Comparison of ENCODE assay signal across 36 cellular contexts in genomic region chr19:47673426-47673825, GRCh38. TPM values are rescaled to one million over a fixed set of nuclear protein-coding genes. Genes with fewer than 3 reads are reported as not detected.
"Had no signal": no experiment of that assay in that cellular context is flagged by ENCODE, and none has a peak within 500 bp of the region (broad histone marks: within the 10 kb centered on the region; RNA-seq: fewer than 3 reads in every experiment).

No MANE protein-coding gene starts in this region.

- H3K27ac Mint-ChIP-seq: activated naive CD4-positive, alpha-beta T cell treated with anti-CD3 and anti-CD28 coated beads, Interleukin-2, amount 10 ng/mL, durations not matched to agents 7 days and 5 days; activated naive CD8-positive, alpha-beta T cell treated with anti-CD3 and anti-CD28 coated beads for 36 hours; activated T-helper 1 cell treated with anti-CD3 and anti-CD28 coated beads, Interleukin-12 subunit alpha, Interleukin-12 subunit beta, Interleukin-2, Interleukin-4 antibody, amounts not matched to agents 30 ng/mL and 10 ng/mL and 1 ng/mL, durations not matched to agents 14 hours and 24 hours and 36 hours had no signal

- DNase-seq: activated CD4-positive, alpha-beta memory T cell treated with anti-CD3 and anti-CD28 coated beads, Interleukin-2, amount 10 ng/mL, durations not matched to agents 7 days and 5 days; activated CD4-positive, alpha-beta T cell treated with anti-CD3 and anti-CD28 coated beads for 1 hour; activated CD4-positive, alpha-beta T cell treated with anti-CD3 and anti-CD28 coated beads for 48 hours; activated CD4-positive, CD25-positive, alpha-beta regulatory T cell; activated CD8-positive, alpha-beta memory T cell treated with anti-CD3 and anti-CD28 coated beads, Interleukin-2, amount 50 U/mL, for 4 hours; activated effector memory CD4-positive, alpha-beta T cell treated with Interleukin-2 at 50 U/mL for 16 hours; activated naive CD4-positive, alpha-beta T cell treated with anti-CD3 and anti-CD28 coated beads, Interleukin-2, amount 10 ng/mL, durations not matched to agents 7 days and 5 days; activated naive CD8-positive, alpha-beta T cell treated with anti-CD3 and anti-CD28 coated beads for 36 hours; activated T-cell treated with anti-CD3 and anti-CD28 coated beads for 4 hours; activated T-cell treated with anti-CD3 and anti-CD28 coated beads, Interleukin-2, amount 50 U/mL, for 4 hours; amygdala; cerebellar nuclear complex; Karpas-422; KBM-7; MG63; NCI-H1048; NCI-H1105 treated with DMSO at 0.1 percent for 48 hours; NCI-H1436; NCI-H1694 treated with DMSO at 0.1 percent for 48 hours; NCI-H2029; NCI-H345; NCI-H510A; NCI-H526; NCI-H748 treated with DMSO at 0.1 percent for 48 hours; NK-92 treated with Interleukin-12 subunit alpha and Interleukin-12 subunit beta, amount 100 ng/mL, for 24 hours; PC-3; Peyer's patch; RPMI8226; SHP77 treated with DMSO at 0.1 percent for 48 hours; SK-N-SH; T-helper 2 cell; T-helper 9 cell; WERI-Rb-1 had no signal

- H3K4me1 ChIP-seq: ascending aorta, Peyer's patch had no signal

- H3K4me3 Mint-ChIP-seq: activated CD4-positive, alpha-beta memory T cell treated with anti-CD3 and anti-CD28 coated beads, Interleukin-2, amount 10 ng/mL, durations not matched to agents 7 days and 5 days; activated naive CD4-positive, alpha-beta T cell treated with anti-CD3 and anti-CD28 coated beads, Interleukin-2, amount 10 ng/mL, durations not matched to agents 7 days and 5 days; activated naive CD8-positive, alpha-beta T cell treated with anti-CD3 and anti-CD28 coated beads for 36 hours; activated T-cell treated with anti-CD3 and anti-CD28 coated beads, Interleukin-2, amount 50 U/mL, for 4 hours; activated T-helper 1 cell treated with anti-CD3 and anti-CD28 coated beads, Interleukin-12 subunit alpha, Interleukin-12 subunit beta, Interleukin-2, Interleukin-4 antibody, amounts not matched to agents 30 ng/mL and 10 ng/mL and 1 ng/mL, durations not matched to agents 14 hours and 24 hours and 36 hours had no signal

- H3K27ac ChIP-seq: ascending aorta, Peyer's patch, SJSA1, WERI-Rb-1 had no signal

- H3K9ac ChIP-seq: SK-N-SH had no signal

- H3K9me3 ChIP-seq: ascending aorta, MG63, Peyer's patch, SJSA1, SK-N-SH had no signal

- H3K4me3 ChIP-seq: ascending aorta, MG63, Peyer's patch, SJSA1 had no signal

- ATAC-seq: activated T-cell treated with anti-CD3 and anti-CD28 coated beads, Interleukin-2, amount 50 U/mL, for 4 hours; PC-3 had no signal

- H3K27me3 Mint-ChIP-seq: activated CD4-positive, alpha-beta memory T cell treated with anti-CD3 and anti-CD28 coated beads, Interleukin-2, amount 10 ng/mL, durations not matched to agents 7 days and 5 days; activated naive CD4-positive, alpha-beta T cell treated with anti-CD3 and anti-CD28 coated beads, Interleukin-2, amount 10 ng/mL, durations not matched to agents 7 days and 5 days; activated naive CD8-positive, alpha-beta T cell treated with anti-CD3 and anti-CD28 coated beads for 36 hours had no signal

- H3K9me3 Mint-ChIP-seq: activated CD4-positive, alpha-beta memory T cell treated with anti-CD3 and anti-CD28 coated beads, Interleukin-2, amount 10 ng/mL, durations not matched to agents 7 days and 5 days; activated naive CD4-positive, alpha-beta T cell treated with anti-CD3 and anti-CD28 coated beads, Interleukin-2, amount 10 ng/mL, durations not matched to agents 7 days and 5 days; activated naive CD8-positive, alpha-beta T cell treated with anti-CD3 and anti-CD28 coated beads for 36 hours; activated T-cell treated with anti-CD3 and anti-CD28 coated beads, Interleukin-2, amount 50 U/mL, for 4 hours; activated T-helper 1 cell treated with anti-CD3 and anti-CD28 coated beads, Interleukin-12 subunit alpha, Interleukin-12 subunit beta, Interleukin-2, Interleukin-4 antibody, amounts not matched to agents 30 ng/mL and 10 ng/mL and 1 ng/mL, durations not matched to agents 14 hours and 24 hours and 36 hours had no signal

- H3K4me1 Mint-ChIP-seq: activated CD4-positive, alpha-beta memory T cell treated with anti-CD3 and anti-CD28 coated beads, Interleukin-2, amount 10 ng/mL, durations not matched to agents 7 days and 5 days; activated naive CD4-positive, alpha-beta T cell treated with anti-CD3 and anti-CD28 coated beads, Interleukin-2, amount 10 ng/mL, durations not matched to agents 7 days and 5 days; activated naive CD8-positive, alpha-beta T cell treated with anti-CD3 and anti-CD28 coated beads for 36 hours had no signal

- H3K4me2 ChIP-seq: SK-N-SH had no signal

- H3K27me3 ChIP-seq: ascending aorta, MG63, Peyer's patch, SJSA1 had no signal

RNA-seq across cellular contexts. Expression of gene EHD2, which starts 39.8 kb away (rescaled TPM):
- total RNA-seq: activated CD4-positive, alpha-beta memory T cell treated with anti-CD3 and anti-CD28 coated beads, Interleukin-2, amount 10 ng/mL, durations not matched to agents 7 days and 5 days had no signal
